1 cellular context compared by ENCODE assay signal in genomic region chr2:187307606-187308005, GRCh38.
TF ChIP-seq lines count a peak whose summit lies in the region.

No MANE protein-coding gene starts in this region.

TF ChIP-seq in SK-N-SH, 30 proteins besides CTCF, POLR2A, EP300 and RAD21 (continued from another document):
- no peak for TF ChIP-seq SMC3 (IDR thresholded peaks at IDR 0.05; ENCODE audit: low read depth, low read length)
- TF ChIP-seq GABPA (IDR thresholded peaks at IDR 0.05; ENCODE audit: low read depth): no peak
- TF ChIP-seq CHD2 (IDR thresholded peaks at IDR 0.05; ENCODE audit: low read length, partially characterized antibody): no peak
- no peak for TF ChIP-seq TCF12 (IDR thresholded peaks at IDR 0.05)
- no peak for TF ChIP-seq ZBTB33 (IDR thresholded peaks at IDR 0.05; ENCODE audit: borderline replicate concordance, low read depth)
TF ChIP-seq in SK-N-SH: peak in this region for 0.
